8 cellular contexts compared by ENCODE assay signal in the genomic region with DNA sequence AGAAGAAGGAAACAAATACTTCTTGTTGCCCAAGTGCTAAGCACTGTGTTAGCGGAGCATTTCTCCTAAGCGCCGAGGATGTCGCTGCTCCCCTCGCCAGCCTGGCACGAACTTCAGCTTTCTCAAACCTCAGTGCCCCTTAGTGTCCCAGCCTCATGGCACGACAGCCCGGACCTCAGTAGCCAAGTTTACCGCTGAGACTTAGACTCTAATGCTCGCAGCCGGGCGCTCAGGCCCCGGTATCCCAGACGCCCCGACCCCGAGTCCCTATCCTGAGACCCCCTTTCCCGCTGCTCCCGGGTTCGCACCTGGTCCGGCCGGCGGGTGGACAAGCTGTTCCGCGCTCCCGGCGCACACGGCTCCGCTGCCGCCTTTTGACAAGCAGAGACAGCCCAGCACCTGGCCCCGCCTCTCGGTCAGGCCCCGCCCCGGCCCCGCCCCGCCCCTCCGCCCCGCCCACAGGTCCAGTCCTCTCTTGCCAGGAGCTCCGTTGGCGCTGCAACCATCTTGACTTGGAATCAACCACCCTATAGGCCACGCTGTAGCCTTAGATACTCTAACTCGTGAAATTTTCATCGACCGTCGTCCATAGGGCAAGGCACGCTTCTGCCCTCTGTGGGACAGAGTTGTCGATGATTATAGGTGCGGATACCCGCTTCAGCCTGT. TPM values are rescaled to one million over a fixed set of nuclear protein-coding genes. Genes with fewer than 3 reads are reported as not detected.
DNase-seq lines count a peak whose midpoint lies in the region; ATAC-seq, FAIRE-seq and TF ChIP-seq lines count a peak whose summit lies in the region.

Gene VDR (minus strand): TSS at position 348 of the 666 bp plus-strand sequence. CDS start 25,881 bp downstream, outside the sequence.

- peak within 1 kb of the TSS; percentile 81 for H3K4me3 Mint-ChIP-seq in astrocyte (ENCODE audit: unreplicated experiment)

- TF ChIP-seq CTCF in GM10266 (IDR thresholded peaks at IDR 0.05; ENCODE audit: control insufficient read depth, insufficient read depth, low read depth, missing control alignments) (no peak), astrocyte (IDR thresholded peaks at IDR 0.05; ENCODE audit: insufficient read depth, low read depth, low read length) (peak; percentile 3), sigmoid colon (IDR thresholded peaks at IDR 0.05) (no peak)

- H3K4me1 ChIP-seq in astrocyte (ENCODE audit: insufficient read depth, low read length) (peaks cover 29% of the 10 kb centered on the region), sigmoid colon (peaks cover 0 to 30% (median 28%) of the 10 kb centered on the region in 4 donors)

- H3K4me3 ChIP-seq in astrocyte (ENCODE audit: insufficient read depth, low read depth, low read length) (peak within 1 kb of the TSS; percentile 81), sigmoid colon (peak within 1 kb of the TSS; percentile 19 to 58 (median 49))

- H3K27me3 ChIP-seq in astrocyte (ENCODE audit: insufficient read depth, low read length) = peaks cover 38% of the 10 kb centered on the region
- no peaks in the 10 kb centered on the region for H3K27me3 ChIP-seq in sigmoid colon

- H4K20me1 ChIP-seq in astrocyte (ENCODE audit: insufficient read depth, low read length) = peaks cover 31% of the 10 kb centered on the region

- peaks cover 17% of the 10 kb centered on the region for H3K4me1 Mint-ChIP-seq in astrocyte (ENCODE audit: low read depth, unreplicated experiment)

- no peaks in the 10 kb centered on the region for H3K36me3 Mint-ChIP-seq in astrocyte (ENCODE audit: low read depth, unreplicated experiment)

- H3K9me3 Mint-ChIP-seq in astrocyte (ENCODE audit: unreplicated experiment) = peaks cover 4% of the 10 kb centered on the region

- TF ChIP-seq POLR2A in sigmoid colon (IDR thresholded peaks at IDR 0.05) = peak in 1 of 2 donors; percentile 74

- DNase-seq in GM10266 (ENCODE audit: extremely low spot score) (peak; percentile 89), NCI-H146 (lab: John Stamatoyannopoulos, UW) (peak; percentile 94), astrocyte (ENCODE audit: low read depth) (peak; percentile 50), hypothalamus (lab: John Stamatoyannopoulos, UW) (peak in 34 of 51 donors; percentile 3 to 71 (median 35)), sigmoid colon (peak; percentile 85), SHP77 treated with DMSO at 0.1 percent for 48 hours (lab: John Stamatoyannopoulos, UW) (no peak)

- FAIRE-seq in astrocyte (lab: Jason Lieb, UNC) = no peak

- peak; percentile 66 for ATAC-seq in HG02678 (IDR thresholded peaks at IDR 0.05; ENCODE audit: unreplicated experiment)

- no peak for TF ChIP-seq EP300 in sigmoid colon (IDR thresholded peaks at IDR 0.05)

- peaks cover 47% of the 10 kb centered on the region for H3K27me3 Mint-ChIP-seq in astrocyte (ENCODE audit: low read depth, unreplicated experiment)

- H3K36me3 ChIP-seq in astrocyte (ENCODE audit: insufficient read depth, low read length) (no peaks in the 10 kb centered on the region), sigmoid colon (no peaks in the 10 kb centered on the region)

- H3K9ac ChIP-seq in astrocyte (ENCODE audit: low read length) = peak within 1 kb of the TSS; percentile 68

- no peak within 1 kb of the TSS for H3K27ac Mint-ChIP-seq in astrocyte (ENCODE audit: unreplicated experiment)

- 1% methylated on average over 48 of the region's 48 CpGs for WGBS in sigmoid colon, 2 donors

- intact Hi-C loops in T-helper 2 cell treated with Interferon-gamma antibody and Interleukin-4, amounts not matched to agents 100 ng/mL and 5 ng/mL, for 36 hours (cut with micrococcal nuclease) = loop anchor here (1.0 to 10.0 kb wide), 7 partner anchors 15 to 253 kb away; partner anchors contain the start of genes ASB8, SENP1 and TMEM106C
- intact Hi-C loops in sigmoid colon (cut with DNase I) = loop anchor here (1.0 kb wide), 1 partner anchor 34 kb away; no protein-coding TSS in a partner anchor

- no peaks in the 10 kb centered on the region for H3K9me3 ChIP-seq in astrocyte (ENCODE audit: insufficient read depth, low read depth, low read length)
- H3K9me3 ChIP-seq in sigmoid colon = no peaks in the 10 kb centered on the region

- H3K79me2 ChIP-seq in astrocyte (ENCODE audit: insufficient read depth, low read length) = peaks cover 14% of the 10 kb centered on the region

- peak within 1 kb of the TSS; percentile 96 for H3K4me2 ChIP-seq in astrocyte (ENCODE audit: low read length)

- H3K27ac ChIP-seq in astrocyte (ENCODE audit: low read depth, low read length) = peak within 1 kb of the TSS; percentile 39
- peak within 1 kb of the TSS in 2 of 4 donors; percentile 7 to 63 for H3K27ac ChIP-seq in sigmoid colon

- peak within 1 kb of the TSS; percentile 79 for H2AFZ ChIP-seq in astrocyte (ENCODE audit: low read depth, low read length)

RNA-seq across cellular contexts. Expression of gene VDR, which starts in this region (rescaled TPM):
- total RNA-seq in T-helper 2 cell treated with Interferon-gamma antibody and Interleukin-4, amounts not matched to agents 100 ng/mL and 5 ng/mL, for 36 hours = 38.8 and 41.6 TPM in 2 replicates
- total RNA-seq in astrocyte (6.1 and 6.6 TPM in 2 replicates), sigmoid colon (1 to 10 TPM in 3 of 4 donors, under 1 TPM in 1; 0.71 to 2.5 (median 1.5) TPM)
- polyA plus RNA-seq in sigmoid colon = 10 to 100 TPM; 36.0 to 69.1 (median 60.5) TPM
